14 cellular contexts compared by ENCODE assay signal in genomic region chr12:47652491-47653234, GRCh38. TPM values are rescaled to one million over a fixed set of nuclear protein-coding genes. Genes with fewer than 3 reads are reported as not detected.
DNase-seq lines count a peak whose midpoint lies in the region; ATAC-seq, FAIRE-seq and TF ChIP-seq lines count a peak whose summit lies in the region.
"Had no signal": no experiment of that assay in that cellular context is flagged by ENCODE, and none has a peak within 500 bp of the region (broad histone marks: within the 10 kb centered on the region; RNA-seq: fewer than 3 reads in every experiment).

No MANE protein-coding gene starts in this region.

- H3K4me1 Mint-ChIP-seq in dendritic cell treated with granulocyte-macrophage colony-stimulating factor and Interleukin-4, amounts not matched to agents 40 ng/mL and 50 ng/mL, for 4 days (ENCODE audit: low read depth), result peaks cover 20% of the 10 kb centered on the region

- ATAC-seq in GM18870 (IDR thresholded peaks at IDR 0.05; ENCODE audit: unreplicated experiment), result no peak

- H3K4me1 ChIP-seq in muscle layer of colon (ENCODE audit: insufficient read depth, low read length) (peaks cover 27% of the 10 kb centered on the region), kidney (ENCODE audit: control insufficient read depth in 1 of 2, insufficient read depth in 1 of 2, low read depth in 1 of 2, low read length in 2 of 2) (no peaks in the 10 kb centered on the region)

- DNase-seq in CMK (ENCODE audit: low read depth) (peak; percentile 39), NCI-H2029 treated with DMSO at 0.1 percent for 48 hours (lab: John Stamatoyannopoulos, UW) (peak; percentile 25), kidney (no peak), GM10266 (ENCODE audit: extremely low spot score) (no peak), SW480 (ENCODE audit: low spot score) (no peak)
- DNase-seq: activated CD4-positive, alpha-beta memory T cell treated with anti-CD3 and anti-CD28 coated beads for 36 hours; amniotic stem cell; CD4-positive, alpha-beta memory T cell; psoas muscle; RPMI8226 had no signal

- no peak for TF ChIP-seq CTCF in kidney (IDR thresholded peaks at IDR 0.05; ENCODE audit: borderline replicate concordance, extremely low read depth, insufficient read depth)
- TF ChIP-seq CTCF in GM10266 (IDR thresholded peaks at IDR 0.05; ENCODE audit: control insufficient read depth, insufficient read depth, low read depth, missing control alignments), result no peak

- H3K27ac ChIP-seq in muscle layer of colon (ENCODE audit: low read depth, low read length) (peak overlapping the region; percentile 5), kidney (ENCODE audit: low read depth in 2 of 2, low read length in 2 of 2) (no peak overlapping the region)
- H3K27ac ChIP-seq: psoas muscle had no signal

- no peaks in the 10 kb centered on the region for H3K36me3 ChIP-seq in muscle layer of colon (ENCODE audit: insufficient read depth, low read length)
- no peaks in the 10 kb centered on the region for H3K36me3 ChIP-seq in kidney (ENCODE audit: control insufficient read depth in 1 of 2, insufficient read depth in 2 of 2, low read length in 2 of 2)

- intact Hi-C loops in dendritic cell treated with granulocyte-macrophage colony-stimulating factor and Interleukin-4, amounts not matched to agents 40 ng/mL and 50 ng/mL, for 4 days (cut with micrococcal nuclease), result loop anchor here (5.0 kb wide), 3 partner anchors 105 to 185 kb away; partner anchors contain the start of gene RAPGEF3
- intact Hi-C loops in kidney (cut with DNase I), result no loop called here

- no peak for FAIRE-seq in kidney (lab: Jason Lieb, UNC)
- FAIRE-seq: islet of Langerhans had no signal

- H3K4me3 Mint-ChIP-seq in dendritic cell treated with granulocyte-macrophage colony-stimulating factor and Interleukin-4, amounts not matched to agents 40 ng/mL and 50 ng/mL, for 4 days, result no peak overlapping the region
- H3K4me3 Mint-ChIP-seq: activated CD4-positive, alpha-beta memory T cell treated with anti-CD3 and anti-CD28 coated beads for 36 hours had no signal

- H3K27ac Mint-ChIP-seq in dendritic cell treated with granulocyte-macrophage colony-stimulating factor and Interleukin-4, amounts not matched to agents 40 ng/mL and 50 ng/mL, for 4 days, result peak overlapping the region; percentile 60
- H3K27ac Mint-ChIP-seq: activated CD4-positive, alpha-beta memory T cell treated with anti-CD3 and anti-CD28 coated beads for 36 hours had no signal

- H3K9ac ChIP-seq in muscle layer of colon (ENCODE audit: low read length) (no peak overlapping the region), kidney (ENCODE audit: low read length in 2 of 2) (no peak overlapping the region)

- H3K36me3 Mint-ChIP-seq in dendritic cell treated with granulocyte-macrophage colony-stimulating factor and Interleukin-4, amounts not matched to agents 40 ng/mL and 50 ng/mL, for 4 days (ENCODE audit: low read depth), result peaks cover 10% of the 10 kb centered on the region
- H3K36me3 Mint-ChIP-seq: activated CD4-positive, alpha-beta memory T cell treated with anti-CD3 and anti-CD28 coated beads for 36 hours had no signal

- H3K9me3 ChIP-seq in muscle layer of colon (ENCODE audit: low read length) (no peaks in the 10 kb centered on the region), kidney (ENCODE audit: control insufficient read depth in 1 of 2, low read length in 2 of 2) (no peaks in the 10 kb centered on the region)
- H3K9me3 ChIP-seq: psoas muscle had no signal

- no peaks in the 10 kb centered on the region for H3K27me3 ChIP-seq in muscle layer of colon (ENCODE audit: control insufficient read depth in 1 of 2, insufficient read depth in 2 of 2, low read length in 2 of 2)

- H3K9me3 Mint-ChIP-seq in dendritic cell treated with granulocyte-macrophage colony-stimulating factor and Interleukin-4, amounts not matched to agents 40 ng/mL and 50 ng/mL, for 4 days, result no peaks in the 10 kb centered on the region
- H3K9me3 Mint-ChIP-seq: activated CD4-positive, alpha-beta memory T cell treated with anti-CD3 and anti-CD28 coated beads for 36 hours; CD4-positive, alpha-beta memory T cell had no signal

- H3K4me3 ChIP-seq in muscle layer of colon (ENCODE audit: low read depth in 1 of 2, low read length in 2 of 2), result no peak overlapping the region
- H3K4me3 ChIP-seq in kidney (ENCODE audit: low read length in 2 of 2), result no peak overlapping the region
- H3K4me3 ChIP-seq: psoas muscle had no signal

- no peaks in the 10 kb centered on the region for H3K27me3 Mint-ChIP-seq in dendritic cell treated with granulocyte-macrophage colony-stimulating factor and Interleukin-4, amounts not matched to agents 40 ng/mL and 50 ng/mL, for 4 days
- H3K27me3 Mint-ChIP-seq: activated CD4-positive, alpha-beta memory T cell treated with anti-CD3 and anti-CD28 coated beads for 36 hours; CD4-positive, alpha-beta memory T cell had no signal

RNA-seq across cellular contexts. Expression of gene RPAP3, which starts 53.2 kb away (rescaled TPM):
- 20.6 TPM for total RNA-seq in kidney
- 15.6 TPM for polyA plus RNA-seq in kidney (ENCODE audit: insufficient read depth, low read depth, low replicate concordance)

Comparison
In these comparisons a context has a peak if more than half of its experiments do, and no peak if none do; other contexts are left out.
1. DNase-seq: peak in CMK (single experiment) and NCI-H2029 treated with DMSO at 0.1 percent for 48 hours (single experiment); none in kidney (single experiment), GM10266 (single experiment) and SW480 (single experiment).